ENCODE assay signal across 8 cellular contexts in the genomic region with DNA sequence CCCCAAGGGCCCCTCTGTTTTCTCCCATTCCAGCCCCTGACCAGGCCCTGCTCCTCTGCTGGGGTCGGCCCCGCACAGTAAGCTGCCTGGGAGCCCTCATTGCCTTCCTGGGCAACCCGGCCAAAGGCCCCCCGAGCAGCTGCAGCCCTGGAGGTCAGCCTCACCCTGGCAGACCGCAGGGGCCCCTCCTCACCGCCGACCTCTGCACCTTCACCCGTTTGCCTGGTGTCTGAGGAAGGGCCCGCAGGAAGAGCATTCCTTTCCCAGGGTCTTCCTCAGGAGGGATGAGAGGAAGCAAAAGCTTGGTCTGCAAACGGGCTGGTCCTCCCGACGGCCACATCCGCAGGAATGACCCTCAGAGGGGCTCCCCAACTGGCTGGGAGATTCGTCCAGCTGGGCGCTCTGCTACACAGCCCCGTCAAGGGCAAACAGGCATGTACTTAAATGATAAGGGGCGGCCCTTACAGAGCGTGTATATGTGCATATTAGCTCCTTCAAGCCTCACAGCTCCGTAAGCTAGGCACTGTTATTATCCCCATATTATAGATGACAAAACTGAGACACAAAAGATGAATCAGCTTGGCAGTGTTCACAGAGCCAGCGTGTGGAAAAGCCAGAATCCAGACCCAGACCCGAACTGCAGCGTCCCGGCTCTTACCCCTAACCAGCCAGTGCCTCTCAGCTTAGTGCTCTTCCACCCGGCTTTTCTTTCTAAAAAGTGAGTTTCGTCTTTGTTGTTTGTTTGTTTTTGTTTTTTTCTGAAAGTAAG. TPM values are rescaled to one million over a fixed set of nuclear protein-coding genes. Genes with fewer than 3 reads are reported as not detected.
DNase-seq lines count a peak whose midpoint lies in the region; ATAC-seq and TF ChIP-seq lines count a peak whose summit lies in the region.

No MANE protein-coding gene starts in this region.

- peaks cover 22% of the 10 kb centered on the region for H3F3A ChIP-seq in GM23248 (ENCODE audit: insufficient read depth)

- H3K79me2 ChIP-seq in GM23248 (ENCODE audit: insufficient read depth): no peaks in the 10 kb centered on the region

- H2AFZ ChIP-seq in GM23248: peak overlapping the region; percentile 51; the same call in 1 of the 2 replicates

- peaks cover 28% of the 10 kb centered on the region for H3K27me3 Mint-ChIP-seq in T-helper 17 cell

- no peaks in the 10 kb centered on the region for H3K36me3 ChIP-seq in GM23248 (ENCODE audit: low read depth)
- no peaks in the 10 kb centered on the region for H3K36me3 ChIP-seq in heart right ventricle
- no peaks in the 10 kb centered on the region for H3K36me3 ChIP-seq in prostate gland

- H3K9me3 ChIP-seq in GM23248 (ENCODE audit: low read depth) (no peaks in the 10 kb centered on the region), T-helper 17 cell (ENCODE audit: control insufficient read depth, low read length, poor library complexity, severe bottlenecking) (no peaks in the 10 kb centered on the region), heart right ventricle (no peaks in the 10 kb centered on the region), prostate gland (no peaks in the 10 kb centered on the region)

- peak overlapping the region; percentile 74 for H3K4me3 Mint-ChIP-seq in T-helper 17 cell

- H3K9ac ChIP-seq in GM23248: peak overlapping the region; percentile 70

- intact Hi-C loops in heart right ventricle (cut with DNase I): loop anchor here in 4 of 10 donors (5.0 to 10.0 kb wide), 3 partner anchors 81 to 681 kb away; no protein-coding TSS in a partner anchor
- intact Hi-C loops in prostate gland (cut with DNase I): no loop called here

- no peak overlapping the region for H3K27ac Mint-ChIP-seq in T-helper 17 cell

- no peak for TF ChIP-seq POLR2A in prostate gland (IDR thresholded peaks at IDR 0.05)

- H4K20me1 ChIP-seq in GM23248 (ENCODE audit: insufficient read depth): no peaks in the 10 kb centered on the region

- ATAC-seq in T-helper 17 cell (no peak), heart right ventricle (peak in 5 of 8 donors; percentile 4 to 41 (median 19)), HG03432 (IDR thresholded peaks at IDR 0.05; ENCODE audit: unreplicated experiment) (no peak)

- H3K4me3 ChIP-seq in GM23248 (peak overlapping the region; percentile 53), heart right ventricle (peak overlapping the region; percentile 35 to 57 (median 47)), prostate gland (no peak overlapping the region)

- peaks cover 24% of the 10 kb centered on the region for H3K4me1 Mint-ChIP-seq in T-helper 17 cell

- H3K27ac ChIP-seq in GM23248: peak overlapping the region; percentile 83
- H3K27ac ChIP-seq in heart right ventricle: peak overlapping the region; percentile 76 to 99 (median 93)
- peak overlapping the region; percentile 59 to 74 for H3K27ac ChIP-seq in prostate gland

- in situ Hi-C loops in GM23248 (cut with MboI): no loop called here

- H3K27me3 ChIP-seq in GM23248 (replicated peaks; ENCODE audit: insufficient read depth) (no peaks in the 10 kb centered on the region), heart right ventricle (peaks cover 0 to 28% (median 0%) of the 10 kb centered on the region in 7 donors), prostate gland (replicated peaks; ENCODE audit: insufficient read depth) (no peaks in the 10 kb centered on the region)

- DNase-seq in GM23248 (no peak), T-helper 17 cell (no peak), heart right ventricle (no peak), prostate gland (ENCODE audit: low spot score) (no peak), C1 segment of cervical spinal cord (lab: John Stamatoyannopoulos, UW) (no peak), NCI-H1048 (lab: John Stamatoyannopoulos, UW) (no peak), SKM-1 (lab: John Stamatoyannopoulos, UW; ENCODE audit: unreplicated experiment) (no peak)

- 60% methylated on average over 25 of the region's 25 CpGs for WGBS in GM23248 (ENCODE audit: low coverage in 1 of 2, low lambda C conversion rate in 2 of 2, missing lambda C conversion rate in 2 of 2), 2 experiments
- WGBS in heart right ventricle, 2 donors: 26 to 38% methylated on average over 25 of the region's 25 CpGs
- 82% methylated on average over 25 of the region's 25 CpGs for WGBS in prostate gland

- no peaks in the 10 kb centered on the region for H3K9me2 ChIP-seq in GM23248 (ENCODE audit: insufficient read depth)

- H3K4me2 ChIP-seq in GM23248 (ENCODE audit: unreplicated experiment): peak overlapping the region; percentile 55

- peaks cover 37% of the 10 kb centered on the region for H3K4me1 ChIP-seq in GM23248 (ENCODE audit: insufficient read depth)
- peaks cover 9 to 51% (median 30%) of the 10 kb centered on the region in 9 donors for H3K4me1 ChIP-seq in heart right ventricle
- H3K4me1 ChIP-seq in prostate gland (replicated peaks): no peaks in the 10 kb centered on the region

- TF ChIP-seq CTCF in heart right ventricle (IDR thresholded peaks at IDR 0.05) (no peak), prostate gland (IDR thresholded peaks at IDR 0.05) (no peak)

- peaks cover 4% of the 10 kb centered on the region for H3K36me3 Mint-ChIP-seq in T-helper 17 cell (ENCODE audit: low read depth)

RNA-seq across cellular contexts. Expression of gene SLC4A1AP, which starts 52.8 kb away (rescaled TPM):
- 21.0 and 23.9 TPM in 2 replicates for total RNA-seq in GM23248 (2014; rRNA removed; shearing (Covaris generic))
- polyA plus RNA-seq in GM23248 (2016; fragmentation: Nextera tagmentation; extraction: Ambion mirVana) (22.4 and 24.4 TPM in 2 replicates), heart right ventricle (10 to 100 TPM; 11.0 to 20.8 TPM)
- total RNA-seq in T-helper 17 cell (10 to 100 TPM; 18.2 to 18.7 TPM), heart right ventricle (10 to 100 TPM; 19.1 to 28.7 (median 22.5) TPM), prostate gland (10 to 100 TPM; 19.8 to 37.9 TPM)

RNA-seq across cellular contexts. Expression of gene SUPT7L, which starts 53.1 kb away (rescaled TPM):
- total RNA-seq in GM23248 (2014; rRNA removed; shearing (Covaris generic)): 24.6 and 25.3 TPM in 2 replicates
- 22.0 and 23.3 TPM in 2 replicates for polyA plus RNA-seq in GM23248 (2016; fragmentation: Nextera tagmentation; extraction: Ambion mirVana)
- 10 to 100 TPM; 48.8 to 51.1 TPM for total RNA-seq in T-helper 17 cell
- total RNA-seq in heart right ventricle: 10 to 100 TPM; 22.0 to 32.2 (median 26.0) TPM
- 10 to 100 TPM; 18.4 to 42.3 TPM for polyA plus RNA-seq in heart right ventricle
- 10 to 100 TPM; 18.6 to 34.2 TPM for total RNA-seq in prostate gland

RNA-seq across cellular contexts. Expression of gene MRPL33, which starts 55.0 kb away (rescaled TPM):
- 24.2 and 70.8 TPM in 2 replicates for total RNA-seq in GM23248 (2014; rRNA removed; shearing (Covaris generic))
- polyA plus RNA-seq in GM23248 (2016; fragmentation: Nextera tagmentation; extraction: Ambion mirVana): 338 and 340 TPM in 2 replicates
- 10 to 100 TPM; 24.6 to 38.9 TPM for total RNA-seq in T-helper 17 cell
- total RNA-seq in heart right ventricle: 100 to 1,000 TPM; 170 to 416 (median 253) TPM
- 100 to 1,000 TPM; 123 to 661 TPM for polyA plus RNA-seq in heart right ventricle
- total RNA-seq in prostate gland: 100 to 1,000 TPM; 140 to 186 TPM

Comparison
In these comparisons a context has a peak if more than half of its experiments do, and no peak if none do; other contexts are left out.
1. H3K4me3 ChIP-seq: peak in GM23248 (single experiment) and heart right ventricle (10 of 10); none in prostate gland (0 of 2).
2. ATAC-seq: peak in heart right ventricle (5 of 8); none in T-helper 17 cell (single experiment) and HG03432 (single experiment).
3. Peak in every context shown above with its lines, with median percentiles within 50 percentile points of each other: H3K27ac ChIP-seq.